ENCODE assay signal across 1 cellular context in genomic region chr3:195859061-195859845, GRCh38.
TF ChIP-seq lines count a peak whose summit lies in the region.

No MANE protein-coding gene starts in this region.

TF ChIP-seq in K562, 482 proteins besides CTCF, POLR2A, EP300 and RAD21 (continued from another document and continues in another):
- no peak for TF ChIP-seq SREBF1 (IDR thresholded peaks at IDR 0.05; ENCODE audit: borderline replicate concordance, low read depth, low read length)
- TF ChIP-seq NFIX (CRISPR knock-in tag; IDR thresholded peaks at IDR 0.05; ENCODE audit: low read depth): no peak
- no peak for TF ChIP-seq NFATC3 (IDR thresholded peaks at IDR 0.05)
- TF ChIP-seq FOXM1 (IDR thresholded peaks at IDR 0.05; ENCODE audit: low read depth): no peak
- TF ChIP-seq FOXM1 (CRISPR knock-in tag; IDR thresholded peaks at IDR 0.05; ENCODE audit: low read depth): no peak
- TF ChIP-seq SMARCA4 (IDR thresholded peaks at IDR 0.05): 0 out of 2 replicates have a peak, but pooled peaks have one; percentile 44
- TF ChIP-seq RBBP5 (IDR thresholded peaks at IDR 0.05; ENCODE audit: borderline replicate concordance, insufficient read depth, low read length, poor library complexity, severe bottlenecking): no peak
- TF ChIP-seq WHSC1 (IDR thresholded peaks at IDR 0.05; ENCODE audit: low read length): no peak
- no peak for TF ChIP-seq MBD2 (IDR thresholded peaks at IDR 0.05; ENCODE audit: borderline replicate concordance, low read depth)
- TF ChIP-seq SPI1 (IDR thresholded peaks at IDR 0.05; ENCODE audit: borderline replicate concordance, low read depth, low read length): no peak
- TF ChIP-seq PRDM10 (IDR thresholded peaks at IDR 0.05; ENCODE audit: partially characterized antibody): no peak
- TF ChIP-seq KAT8 (IDR thresholded peaks at IDR 0.05; ENCODE audit: low read depth): no peak
- no peak for TF ChIP-seq ASH1L (IDR thresholded peaks at IDR 0.05; ENCODE audit: borderline replicate concordance, low read depth, partially characterized antibody)
- TF ChIP-seq CBX3 (IDR thresholded peaks at IDR 0.05; ENCODE audit: borderline replicate concordance in 1 of 2, low read length in 2 of 2): peak in 1 of 2 experiments; percentile 54; a peak in 1 of 3 replicates
- TF ChIP-seq STAG1 (CRISPR knock-in tag; IDR thresholded peaks at IDR 0.05; ENCODE audit: borderline replicate concordance): peak; percentile 75; the same call in 1 of the 2 replicates
- no peak for TF ChIP-seq TEAD2 (tag; IDR thresholded peaks at IDR 0.05)
- peak; percentile 45; the same call in 1 of the 2 replicates for TF ChIP-seq KLF16 (IDR thresholded peaks at IDR 0.05)
- peak in 2 of 3 experiments; percentile 46 to 49 for TF ChIP-seq YY1 (IDR thresholded peaks at IDR 0.05; ENCODE audit: borderline replicate concordance in 1 of 3, control insufficient read depth in 1 of 3, extremely low read depth in 1 of 3, insufficient read depth in 3 of 3, insufficient read length in 1 of 3, insufficient replicate concordance in 2 of 3, low read depth in 1 of 3, low read length in 2 of 3)
- no peak for TF ChIP-seq VEZF1 (CRISPR knock-in tag; IDR thresholded peaks at IDR 0.05)
- no peak for TF ChIP-seq HMGXB4 (CRISPR knock-in tag; IDR thresholded peaks at IDR 0.05)
- no peak for TF ChIP-seq TARDBP (IDR thresholded peaks at IDR 0.05)
- peak; percentile 36; the same call in 1 of the 2 replicates for TF ChIP-seq CEBPG (CRISPR knock-in tag; IDR thresholded peaks at IDR 0.05)
- peak; percentile 32 to 69; a peak in 3 of 4 replicates for TF ChIP-seq CEBPG (tag; conservative IDR thresholded peaks at IDR 0.05 in 1 of 2, IDR thresholded peaks at IDR 0.05 in 1 of 2)
- no peak for TF ChIP-seq PRMT5 (CRISPR knock-in tag; IDR thresholded peaks at IDR 0.05)
- TF ChIP-seq ZFPM2 (CRISPR knock-in tag; IDR thresholded peaks at IDR 0.05): no peak
- no peak for TF ChIP-seq SP1 (CRISPR knock-in tag; IDR thresholded peaks at IDR 0.05)
- TF ChIP-seq ZNF175 (CRISPR knock-in tag; IDR thresholded peaks at IDR 0.05; ENCODE audit: low read depth): no peak
- TF ChIP-seq ZNF518B (CRISPR knock-in tag; IDR thresholded peaks at IDR 0.05): no peak
- TF ChIP-seq CREM (IDR thresholded peaks at IDR 0.05; ENCODE audit: low read depth): no peak
- no peak for TF ChIP-seq CREBBP (IDR thresholded peaks at IDR 0.05; ENCODE audit: low read depth, low read length)
- no peak for TF ChIP-seq ARNT (IDR thresholded peaks at IDR 0.05)
- TF ChIP-seq JUND (IDR thresholded peaks at IDR 0.05; ENCODE audit: borderline replicate concordance, low read depth, low read length): peak; percentile 32; the same call in 1 of the 2 replicates
- TF ChIP-seq JUND (tag; IDR thresholded peaks at IDR 0.05; ENCODE audit: borderline replicate concordance, low read depth, low read length): 0 out of 3 replicates have a peak, but pooled peaks have one; percentile 14
- TF ChIP-seq ATF1 (CRISPR knock-in tag; IDR thresholded peaks at IDR 0.05): no peak
- no peak for TF ChIP-seq ATF1 (tag; IDR thresholded peaks at IDR 0.05)
- no peak for TF ChIP-seq NFYB (IDR thresholded peaks at IDR 0.05; ENCODE audit: extremely low read depth, insufficient read length)
- 0 out of 2 replicates have a peak, but pooled peaks have one; percentile 33 for TF ChIP-seq SMARCE1 (IDR thresholded peaks at IDR 0.05)
- no peak for TF ChIP-seq NCOR1 (IDR thresholded peaks at IDR 0.05)
- peak; percentile 49; the same call in 1 of the 2 replicates for TF ChIP-seq TFAP4 (CRISPR knock-in tag; IDR thresholded peaks at IDR 0.05; ENCODE audit: borderline replicate concordance)
- TF ChIP-seq TOE1 (IDR thresholded peaks at IDR 0.05; ENCODE audit: borderline replicate concordance): no peak
- no peak for TF ChIP-seq TOE1 (CRISPR knock-in tag; IDR thresholded peaks at IDR 0.05; ENCODE audit: borderline replicate concordance, low read depth)
- TF ChIP-seq TSHZ1 (CRISPR knock-in tag; IDR thresholded peaks at IDR 0.05): no peak
- TF ChIP-seq TCF3 (CRISPR knock-in tag; IDR thresholded peaks at IDR 0.05): peak; percentile 48; the same call in 1 of the 2 replicates
- TF ChIP-seq FOXK2 (conservative IDR thresholded peaks at IDR 0.05 in 1 of 2, IDR thresholded peaks at IDR 0.05 in 1 of 2; ENCODE audit: low read depth in 2 of 2): no peak
- TF ChIP-seq ARHGAP35 (IDR thresholded peaks at IDR 0.05; ENCODE audit: partially characterized antibody): no peak
- TF ChIP-seq RBM22 (IDR thresholded peaks at IDR 0.05; ENCODE audit: low read depth, low read length, poor library complexity, severe bottlenecking): no peak
- no peak for TF ChIP-seq ZNF124 (CRISPR knock-in tag; IDR thresholded peaks at IDR 0.05)
- TF ChIP-seq CLOCK (CRISPR knock-in tag; IDR thresholded peaks at IDR 0.05; ENCODE audit: borderline replicate concordance): no peak
